ENCODE assay signal across 1 cellular context in genomic region chr6:30111266-30111856, GRCh38.
TF ChIP-seq lines count a peak whose summit lies in the region.

No MANE protein-coding gene starts in this region.

TF ChIP-seq in K562, 482 proteins besides CTCF, POLR2A, EP300 and RAD21:
- TF ChIP-seq HMGN3 (IDR thresholded peaks at IDR 0.05; ENCODE audit: borderline replicate concordance, extremely low read depth, insufficient read length, low read depth, low read length) (no peak), MCM3 (IDR thresholded peaks at IDR 0.05) (0 out of 2 replicates have a peak, but pooled peaks have one; percentile 9), JUN (IDR thresholded peaks at IDR 0.05; ENCODE audit: borderline replicate concordance, low read depth, low read length) (no peak), JUN (CRISPR knock-in tag; IDR thresholded peaks at IDR 0.05; ENCODE audit: borderline replicate concordance) (0 out of 2 replicates have a peak, but pooled peaks have one; percentile 35), ZNF121 (CRISPR knock-in tag; conservative IDR thresholded peaks at IDR 0.05) (0 out of 2 replicates have a peak, but pooled peaks have one; percentile 8), PRDM10 (IDR thresholded peaks at IDR 0.05; ENCODE audit: partially characterized antibody) (peak; percentile 76)
